ENCODE assay signal across 1 cellular context in the genomic region with DNA sequence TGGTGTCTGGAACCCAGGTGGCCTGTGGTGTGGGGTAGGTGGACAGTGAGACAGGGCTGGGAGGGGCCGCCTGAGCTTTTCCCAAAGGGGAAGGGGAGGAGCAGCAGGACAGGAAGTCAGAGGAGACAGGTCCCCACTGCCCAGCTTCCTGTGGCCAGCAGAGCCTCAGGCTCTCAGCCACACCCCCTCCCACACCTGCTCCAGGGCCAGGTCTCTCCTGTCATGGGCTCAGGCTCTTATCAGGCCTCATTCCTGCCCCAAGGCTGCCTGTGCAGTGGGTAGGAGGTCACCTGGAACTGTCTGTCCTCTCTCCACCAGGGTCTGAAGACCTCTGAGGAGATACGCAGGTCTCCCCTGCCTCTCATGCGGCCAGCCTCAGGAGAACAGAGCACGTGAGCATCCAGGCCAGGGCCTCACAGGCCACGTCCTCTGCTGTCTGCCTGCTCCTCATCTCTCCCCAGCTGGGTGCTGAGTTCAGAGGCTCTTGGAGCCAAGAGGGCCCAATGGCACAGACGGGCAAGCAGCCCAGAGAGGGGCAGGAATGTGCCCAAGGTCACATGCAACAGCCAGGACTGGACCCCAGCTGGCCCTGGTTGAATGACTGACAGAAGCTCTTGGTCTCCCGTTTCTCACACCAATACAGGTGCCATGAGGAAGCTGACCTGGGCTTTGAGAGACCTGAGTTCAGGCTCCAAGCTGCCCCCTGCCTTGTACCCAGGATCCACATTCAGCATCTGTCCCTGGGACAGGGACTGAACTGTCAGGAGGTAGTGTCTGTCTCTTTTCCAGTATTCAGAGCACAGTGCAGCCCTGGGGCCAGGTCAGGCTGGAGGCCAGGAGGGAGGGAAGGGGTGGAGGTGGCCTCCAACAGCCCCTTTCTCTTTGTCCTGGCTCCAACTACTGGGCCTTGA.
TF ChIP-seq lines count a peak whose summit lies in the region.

No MANE protein-coding gene starts in this region.

TF ChIP-seq in K562, 482 proteins besides CTCF, POLR2A, EP300 and RAD21 (continued from another document and continues in another):
- TF ChIP-seq, protein P1, sequence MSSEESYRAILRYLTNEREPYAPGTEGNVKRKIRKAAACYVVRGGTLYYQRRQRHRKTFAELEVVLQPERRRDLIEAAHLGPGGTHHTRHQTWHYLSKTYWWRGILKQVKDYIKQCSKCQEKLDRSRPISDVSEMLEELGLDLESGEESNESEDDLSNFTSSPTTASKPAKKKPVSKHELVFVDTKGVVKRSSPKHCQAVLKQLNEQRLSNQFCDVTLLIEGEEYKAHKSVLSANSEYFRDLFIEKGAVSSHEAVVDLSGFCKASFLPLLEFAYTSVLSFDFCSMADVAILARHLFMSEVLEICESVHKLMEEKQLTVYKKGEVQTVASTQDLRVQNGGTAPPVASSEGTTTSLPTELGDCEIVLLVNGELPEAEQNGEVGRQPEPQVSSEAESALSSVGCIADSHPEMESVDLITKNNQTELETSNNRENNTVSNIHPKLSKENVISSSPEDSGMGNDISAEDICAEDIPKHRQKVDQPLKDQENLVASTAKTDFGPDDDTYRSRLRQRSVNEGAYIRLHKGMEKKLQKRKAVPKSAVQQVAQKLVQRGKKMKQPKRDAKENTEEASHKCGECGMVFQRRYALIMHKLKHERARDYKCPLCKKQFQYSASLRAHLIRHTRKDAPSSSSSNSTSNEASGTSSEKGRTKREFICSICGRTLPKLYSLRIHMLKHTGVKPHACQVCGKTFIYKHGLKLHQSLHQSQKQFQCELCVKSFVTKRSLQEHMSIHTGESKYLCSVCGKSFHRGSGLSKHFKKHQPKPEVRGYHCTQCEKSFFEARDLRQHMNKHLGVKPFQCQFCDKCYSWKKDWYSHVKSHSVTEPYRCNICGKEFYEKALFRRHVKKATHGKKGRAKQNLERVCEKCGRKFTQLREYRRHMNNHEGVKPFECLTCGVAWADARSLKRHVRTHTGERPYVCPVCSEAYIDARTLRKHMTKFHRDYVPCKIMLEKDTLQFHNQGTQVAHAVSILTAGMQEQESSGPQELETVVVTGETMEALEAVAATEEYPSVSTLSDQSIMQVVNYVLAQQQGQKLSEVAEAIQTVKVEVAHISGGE (CRISPR knock-in tag; IDR thresholded peaks at IDR 0.05) = peak in 2 of 3 experiments; percentile 57 to 87; a peak in 3 of 6 replicates
- peak in 1 of 3 experiments; percentile 43 for TF ChIP-seq YY1 (IDR thresholded peaks at IDR 0.05; ENCODE audit: borderline replicate concordance in 1 of 3, control insufficient read depth in 1 of 3, extremely low read depth in 1 of 3, insufficient read depth in 3 of 3, insufficient read length in 1 of 3, insufficient replicate concordance in 2 of 3, low read depth in 1 of 3, low read length in 2 of 3)
- TF ChIP-seq, protein P2, sequence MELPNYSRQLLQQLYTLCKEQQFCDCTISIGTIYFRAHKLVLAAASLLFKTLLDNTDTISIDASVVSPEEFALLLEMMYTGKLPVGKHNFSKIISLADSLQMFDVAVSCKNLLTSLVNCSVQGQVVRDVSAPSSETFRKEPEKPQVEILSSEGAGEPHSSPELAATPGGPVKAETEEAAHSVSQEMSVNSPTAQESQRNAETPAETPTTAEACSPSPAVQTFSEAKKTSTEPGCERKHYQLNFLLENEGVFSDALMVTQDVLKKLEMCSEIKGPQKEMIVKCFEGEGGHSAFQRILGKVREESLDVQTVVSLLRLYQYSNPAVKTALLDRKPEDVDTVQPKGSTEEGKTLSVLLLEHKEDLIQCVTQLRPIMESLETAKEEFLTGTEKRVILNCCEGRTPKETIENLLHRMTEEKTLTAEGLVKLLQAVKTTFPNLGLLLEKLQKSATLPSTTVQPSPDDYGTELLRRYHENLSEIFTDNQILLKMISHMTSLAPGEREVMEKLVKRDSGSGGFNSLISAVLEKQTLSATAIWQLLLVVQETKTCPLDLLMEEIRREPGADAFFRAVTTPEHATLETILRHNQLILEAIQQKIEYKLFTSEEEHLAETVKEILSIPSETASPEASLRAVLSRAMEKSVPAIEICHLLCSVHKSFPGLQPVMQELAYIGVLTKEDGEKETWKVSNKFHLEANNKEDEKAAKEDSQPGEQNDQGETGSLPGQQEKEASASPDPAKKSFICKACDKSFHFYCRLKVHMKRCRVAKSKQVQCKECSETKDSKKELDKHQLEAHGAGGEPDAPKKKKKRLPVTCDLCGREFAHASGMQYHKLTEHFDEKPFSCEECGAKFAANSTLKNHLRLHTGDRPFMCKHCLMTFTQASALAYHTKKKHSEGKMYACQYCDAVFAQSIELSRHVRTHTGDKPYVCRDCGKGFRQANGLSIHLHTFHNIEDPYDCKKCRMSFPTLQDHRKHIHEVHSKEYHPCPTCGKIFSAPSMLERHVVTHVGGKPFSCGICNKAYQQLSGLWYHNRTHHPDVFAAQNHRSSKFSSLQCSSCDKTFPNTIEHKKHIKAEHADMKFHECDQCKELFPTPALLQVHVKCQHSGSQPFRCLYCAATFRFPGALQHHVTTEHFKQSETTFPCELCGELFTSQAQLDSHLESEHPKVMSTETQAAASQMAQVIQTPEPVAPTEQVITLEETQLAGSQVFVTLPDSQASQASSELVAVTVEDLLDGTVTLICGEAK (IDR thresholded peaks at IDR 0.05) = peak; percentile 90
- TF ChIP-seq, protein P2 (CRISPR knock-in tag; IDR thresholded peaks at IDR 0.05) = no peak
- no peak for TF ChIP-seq XRCC3 (IDR thresholded peaks at IDR 0.05)
- TF ChIP-seq SIN3A (IDR thresholded peaks at IDR 0.05; ENCODE audit: borderline replicate concordance in 2 of 2, control insufficient read depth in 1 of 2, low read depth in 2 of 2, low read length in 2 of 2) = peak in 1 of 2 experiments; percentile 36; a peak in 1 of 4 replicates
- peak; percentile 66 for TF ChIP-seq L3MBTL2 (IDR thresholded peaks at IDR 0.05)
- TF ChIP-seq MYC (IDR thresholded peaks at IDR 0.05; ENCODE audit: low read depth, low read length) = peak; percentile 60; the same call in 1 of the 2 replicates
- no peak for TF ChIP-seq MYC (CRISPR knock-in tag; IDR thresholded peaks at IDR 0.05; ENCODE audit: borderline replicate concordance, low read depth)
- TF ChIP-seq KLF1 (tag; IDR thresholded peaks at IDR 0.05) = no peak
- TF ChIP-seq RAD51 (IDR thresholded peaks at IDR 0.05; ENCODE audit: borderline replicate concordance, low read depth) = peak; percentile 21; the same call in 1 of the 2 replicates
- TF ChIP-seq RBFOX2 (IDR thresholded peaks at IDR 0.05; ENCODE audit: low read depth, low read length) = peak; percentile 74
- peak; percentile 26 for TF ChIP-seq TAF1 (IDR thresholded peaks at IDR 0.05; ENCODE audit: control insufficient read depth, extremely low read depth, insufficient read depth, low read length, severe bottlenecking)
- no peak for TF ChIP-seq ARID1B (IDR thresholded peaks at IDR 0.05)
- TF ChIP-seq ZNF507 (tag; conservative IDR thresholded peaks at IDR 0.05) = no peak
- TF ChIP-seq ATF7 (IDR thresholded peaks at IDR 0.05) = no peak
- TF ChIP-seq SUPT5H (IDR thresholded peaks at IDR 0.05) = peak; percentile 16; the same call in 1 of the 2 replicates
- TF ChIP-seq, protein P3, sequence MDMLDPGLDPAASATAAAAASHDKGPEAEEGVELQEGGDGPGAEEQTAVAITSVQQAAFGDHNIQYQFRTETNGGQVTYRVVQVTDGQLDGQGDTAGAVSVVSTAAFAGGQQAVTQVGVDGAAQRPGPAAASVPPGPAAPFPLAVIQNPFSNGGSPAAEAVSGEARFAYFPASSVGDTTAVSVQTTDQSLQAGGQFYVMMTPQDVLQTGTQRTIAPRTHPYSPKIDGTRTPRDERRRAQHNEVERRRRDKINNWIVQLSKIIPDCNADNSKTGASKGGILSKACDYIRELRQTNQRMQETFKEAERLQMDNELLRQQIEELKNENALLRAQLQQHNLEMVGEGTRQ (CRISPR knock-in tag; IDR thresholded peaks at IDR 0.05) = peak; percentile 43; the same call in 1 of the 2 replicates
- no peak for TF ChIP-seq ZNF57 (CRISPR knock-in tag; IDR thresholded peaks at IDR 0.05)
- TF ChIP-seq, protein P4, sequence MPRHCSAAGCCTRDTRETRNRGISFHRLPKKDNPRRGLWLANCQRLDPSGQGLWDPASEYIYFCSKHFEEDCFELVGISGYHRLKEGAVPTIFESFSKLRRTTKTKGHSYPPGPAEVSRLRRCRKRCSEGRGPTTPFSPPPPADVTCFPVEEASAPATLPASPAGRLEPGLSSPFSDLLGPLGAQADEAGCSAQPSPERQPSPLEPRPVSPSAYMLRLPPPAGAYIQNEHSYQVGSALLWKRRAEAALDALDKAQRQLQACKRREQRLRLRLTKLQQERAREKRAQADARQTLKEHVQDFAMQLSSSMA (CRISPR knock-in tag; IDR thresholded peaks at IDR 0.05) = no peak
- no peak for TF ChIP-seq HNRNPK (IDR thresholded peaks at IDR 0.05; ENCODE audit: low read depth, low read length, poor library complexity, severe bottlenecking)
- no peak for TF ChIP-seq ZNF311 (CRISPR knock-in tag; IDR thresholded peaks at IDR 0.05)
- TF ChIP-seq, protein P5, sequence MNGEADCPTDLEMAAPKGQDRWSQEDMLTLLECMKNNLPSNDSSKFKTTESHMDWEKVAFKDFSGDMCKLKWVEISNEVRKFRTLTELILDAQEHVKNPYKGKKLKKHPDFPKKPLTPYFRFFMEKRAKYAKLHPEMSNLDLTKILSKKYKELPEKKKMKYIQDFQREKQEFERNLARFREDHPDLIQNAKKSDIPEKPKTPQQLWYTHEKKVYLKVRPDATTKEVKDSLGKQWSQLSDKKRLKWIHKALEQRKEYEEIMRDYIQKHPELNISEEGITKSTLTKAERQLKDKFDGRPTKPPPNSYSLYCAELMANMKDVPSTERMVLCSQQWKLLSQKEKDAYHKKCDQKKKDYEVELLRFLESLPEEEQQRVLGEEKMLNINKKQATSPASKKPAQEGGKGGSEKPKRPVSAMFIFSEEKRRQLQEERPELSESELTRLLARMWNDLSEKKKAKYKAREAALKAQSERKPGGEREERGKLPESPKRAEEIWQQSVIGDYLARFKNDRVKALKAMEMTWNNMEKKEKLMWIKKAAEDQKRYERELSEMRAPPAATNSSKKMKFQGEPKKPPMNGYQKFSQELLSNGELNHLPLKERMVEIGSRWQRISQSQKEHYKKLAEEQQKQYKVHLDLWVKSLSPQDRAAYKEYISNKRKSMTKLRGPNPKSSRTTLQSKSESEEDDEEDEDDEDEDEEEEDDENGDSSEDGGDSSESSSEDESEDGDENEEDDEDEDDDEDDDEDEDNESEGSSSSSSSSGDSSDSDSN (IDR thresholded peaks at IDR 0.05; ENCODE audit: borderline replicate concordance in 1 of 2, low read depth in 2 of 2, low read length in 2 of 2) = peak in 1 of 2 experiments; percentile 39; a peak in 1 of 4 replicates
- TF ChIP-seq RB1 (IDR thresholded peaks at IDR 0.05; ENCODE audit: low read depth) = 0 out of 2 replicates have a peak, but pooled peaks have one; percentile 4
- peak; percentile 64; the same call in 1 of the 2 replicates for TF ChIP-seq KLF13 (tag; IDR thresholded peaks at IDR 0.05; ENCODE audit: borderline replicate concordance, low read depth)
- peak; percentile 40; the same call in 1 of the 2 replicates for TF ChIP-seq ZFX (CRISPR knock-in tag; IDR thresholded peaks at IDR 0.05)
- TF ChIP-seq BHLHE40 (IDR thresholded peaks at IDR 0.05; ENCODE audit: low read length) = peak; percentile 88
- TF ChIP-seq, protein P6, sequence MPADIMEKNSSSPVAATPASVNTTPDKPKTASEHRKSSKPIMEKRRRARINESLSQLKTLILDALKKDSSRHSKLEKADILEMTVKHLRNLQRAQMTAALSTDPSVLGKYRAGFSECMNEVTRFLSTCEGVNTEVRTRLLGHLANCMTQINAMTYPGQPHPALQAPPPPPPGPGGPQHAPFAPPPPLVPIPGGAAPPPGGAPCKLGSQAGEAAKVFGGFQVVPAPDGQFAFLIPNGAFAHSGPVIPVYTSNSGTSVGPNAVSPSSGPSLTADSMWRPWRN (IDR thresholded peaks at IDR 0.05; ENCODE audit: low read depth) = no peak
- TF ChIP-seq TEAD1 (CRISPR knock-in tag; IDR thresholded peaks at IDR 0.05) = peak in 1 of 2 experiments; percentile 85; a peak in 1 of 4 replicates
- no peak for TF ChIP-seq POLR3G (IDR thresholded peaks at IDR 0.05; ENCODE audit: extremely low read depth, insufficient read length, insufficient replicate concordance)
- no peak for TF ChIP-seq NR1H2 (CRISPR knock-in tag; IDR thresholded peaks at IDR 0.05)
- no peak for TF ChIP-seq STAT5A (IDR thresholded peaks at IDR 0.05; ENCODE audit: borderline replicate concordance, low read length)
- 0 out of 2 replicates have a peak, but pooled peaks have one; percentile 27 for TF ChIP-seq E2F3 (CRISPR knock-in tag; IDR thresholded peaks at IDR 0.05)
- TF ChIP-seq MEIS2 (IDR thresholded peaks at IDR 0.05; ENCODE audit: partially characterized antibody) = peak; percentile 3
